1 cellular context compared by ENCODE assay signal in the genomic region with DNA sequence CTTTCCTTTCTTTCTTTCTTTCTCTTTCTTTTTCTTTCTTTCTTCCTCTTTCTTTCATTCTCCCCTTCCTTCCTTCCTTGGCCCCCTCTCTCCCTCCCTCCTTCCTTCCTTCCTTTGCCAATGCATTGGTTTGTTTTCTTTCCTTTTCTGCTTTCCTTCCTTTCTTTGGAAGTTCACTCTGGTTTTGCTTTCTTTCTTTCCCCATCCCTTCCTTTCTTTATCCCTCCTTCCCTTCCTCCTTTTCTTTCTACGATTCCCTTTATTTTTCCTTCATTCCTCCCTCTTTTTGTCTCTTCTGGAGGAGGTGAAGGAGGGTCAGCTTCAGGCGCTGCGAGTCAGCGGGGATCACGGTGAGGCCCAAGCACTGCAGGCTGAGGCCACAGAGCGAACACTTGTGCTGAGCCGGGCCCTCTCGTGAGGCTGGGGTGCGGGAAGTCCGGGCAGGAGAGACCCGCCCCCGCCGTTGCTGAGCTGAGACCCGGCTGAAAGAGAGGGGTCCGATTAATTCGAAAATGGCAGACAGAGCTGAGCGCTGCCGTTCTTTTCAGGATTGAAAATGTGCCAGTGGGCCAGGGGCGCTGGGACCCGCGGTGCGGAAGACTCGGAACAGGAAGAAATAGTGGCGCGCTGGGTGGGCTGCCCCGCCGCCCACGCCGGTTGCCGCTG.
TF ChIP-seq lines count a peak whose summit lies in the region.

No MANE protein-coding gene starts in this region.

TF ChIP-seq in GM23338, 12 proteins besides CTCF, POLR2A, EP300 and RAD21 (continued from another document):
- TF ChIP-seq, protein P1, sequence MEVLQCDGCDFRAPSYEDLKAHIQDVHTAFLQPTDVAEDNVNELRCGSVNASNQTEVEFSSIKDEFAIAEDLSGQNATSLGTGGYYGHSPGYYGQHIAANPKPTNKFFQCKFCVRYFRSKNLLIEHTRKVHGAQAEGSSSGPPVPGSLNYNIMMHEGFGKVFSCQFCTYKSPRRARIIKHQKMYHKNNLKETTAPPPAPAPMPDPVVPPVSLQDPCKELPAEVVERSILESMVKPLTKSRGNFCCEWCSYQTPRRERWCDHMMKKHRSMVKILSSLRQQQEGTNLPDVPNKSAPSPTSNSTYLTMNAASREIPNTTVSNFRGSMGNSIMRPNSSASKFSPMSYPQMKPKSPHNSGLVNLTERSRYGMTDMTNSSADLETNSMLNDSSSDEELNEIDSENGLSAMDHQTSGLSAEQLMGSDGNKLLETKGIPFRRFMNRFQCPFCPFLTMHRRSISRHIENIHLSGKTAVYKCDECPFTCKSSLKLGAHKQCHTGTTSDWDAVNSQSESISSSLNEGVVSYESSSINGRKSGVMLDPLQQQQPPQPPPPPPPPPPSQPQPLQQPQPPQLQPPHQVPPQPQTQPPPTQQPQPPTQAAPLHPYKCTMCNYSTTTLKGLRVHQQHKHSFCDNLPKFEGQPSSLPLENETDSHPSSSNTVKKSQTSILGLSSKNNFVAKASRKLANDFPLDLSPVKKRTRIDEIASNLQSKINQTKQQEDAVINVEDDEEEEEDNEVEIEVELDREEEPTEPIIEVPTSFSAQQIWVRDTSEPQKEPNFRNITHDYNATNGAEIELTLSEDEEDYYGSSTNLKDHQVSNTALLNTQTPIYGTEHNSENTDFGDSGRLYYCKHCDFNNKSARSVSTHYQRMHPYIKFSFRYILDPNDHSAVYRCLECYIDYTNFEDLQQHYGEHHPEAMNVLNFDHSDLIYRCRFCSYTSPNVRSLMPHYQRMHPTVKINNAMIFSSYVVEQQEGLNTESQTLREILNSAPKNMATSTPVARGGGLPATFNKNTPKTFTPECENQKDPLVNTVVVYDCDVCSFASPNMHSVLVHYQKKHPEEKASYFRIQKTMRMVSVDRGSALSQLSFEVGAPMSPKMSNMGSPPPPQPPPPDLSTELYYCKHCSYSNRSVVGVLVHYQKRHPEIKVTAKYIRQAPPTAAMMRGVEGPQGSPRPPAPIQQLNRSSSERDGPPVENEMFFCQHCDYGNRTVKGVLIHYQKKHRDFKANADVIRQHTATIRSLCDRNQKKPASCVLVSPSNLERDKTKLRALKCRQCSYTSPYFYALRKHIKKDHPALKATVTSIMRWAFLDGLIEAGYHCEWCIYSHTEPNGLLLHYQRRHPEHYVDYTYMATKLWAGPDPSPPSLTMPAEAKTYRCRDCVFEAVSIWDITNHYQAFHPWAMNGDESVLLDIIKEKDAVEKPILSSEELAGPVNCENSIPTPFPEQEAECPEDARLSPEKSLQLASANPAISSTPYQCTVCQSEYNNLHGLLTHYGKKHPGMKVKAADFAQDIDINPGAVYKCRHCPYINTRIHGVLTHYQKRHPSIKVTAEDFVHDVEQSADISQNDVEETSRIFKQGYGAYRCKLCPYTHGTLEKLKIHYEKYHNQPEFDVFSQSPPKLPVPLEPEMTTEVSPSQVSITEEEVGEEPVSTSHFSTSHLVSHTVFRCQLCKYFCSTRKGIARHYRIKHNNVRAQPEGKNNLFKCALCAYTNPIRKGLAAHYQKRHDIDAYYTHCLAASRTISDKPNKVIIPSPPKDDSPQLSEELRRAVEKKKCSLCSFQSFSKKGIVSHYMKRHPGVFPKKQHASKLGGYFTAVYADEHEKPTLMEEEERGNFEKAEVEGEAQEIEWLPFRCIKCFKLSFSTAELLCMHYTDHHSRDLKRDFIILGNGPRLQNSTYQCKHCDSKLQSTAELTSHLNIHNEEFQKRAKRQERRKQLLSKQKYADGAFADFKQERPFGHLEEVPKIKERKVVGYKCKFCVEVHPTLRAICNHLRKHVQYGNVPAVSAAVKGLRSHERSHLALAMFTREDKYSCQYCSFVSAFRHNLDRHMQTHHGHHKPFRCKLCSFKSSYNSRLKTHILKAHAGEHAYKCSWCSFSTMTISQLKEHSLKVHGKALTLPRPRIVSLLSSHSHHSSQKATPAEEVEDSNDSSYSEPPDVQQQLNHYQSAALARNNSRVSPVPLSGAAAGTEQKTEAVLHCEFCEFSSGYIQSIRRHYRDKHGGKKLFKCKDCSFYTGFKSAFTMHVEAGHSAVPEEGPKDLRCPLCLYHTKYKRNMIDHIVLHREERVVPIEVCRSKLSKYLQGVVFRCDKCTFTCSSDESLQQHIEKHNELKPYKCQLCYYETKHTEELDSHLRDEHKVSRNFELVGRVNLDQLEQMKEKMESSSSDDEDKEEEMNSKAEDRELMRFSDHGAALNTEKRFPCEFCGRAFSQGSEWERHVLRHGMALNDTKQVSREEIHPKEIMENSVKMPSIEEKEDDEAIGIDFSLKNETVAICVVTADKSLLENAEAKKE (CRISPR knock-in tag; IDR thresholded peaks at IDR 0.05), result no peak
